ENCODE assay signal across 8 cellular contexts in the genomic region with DNA sequence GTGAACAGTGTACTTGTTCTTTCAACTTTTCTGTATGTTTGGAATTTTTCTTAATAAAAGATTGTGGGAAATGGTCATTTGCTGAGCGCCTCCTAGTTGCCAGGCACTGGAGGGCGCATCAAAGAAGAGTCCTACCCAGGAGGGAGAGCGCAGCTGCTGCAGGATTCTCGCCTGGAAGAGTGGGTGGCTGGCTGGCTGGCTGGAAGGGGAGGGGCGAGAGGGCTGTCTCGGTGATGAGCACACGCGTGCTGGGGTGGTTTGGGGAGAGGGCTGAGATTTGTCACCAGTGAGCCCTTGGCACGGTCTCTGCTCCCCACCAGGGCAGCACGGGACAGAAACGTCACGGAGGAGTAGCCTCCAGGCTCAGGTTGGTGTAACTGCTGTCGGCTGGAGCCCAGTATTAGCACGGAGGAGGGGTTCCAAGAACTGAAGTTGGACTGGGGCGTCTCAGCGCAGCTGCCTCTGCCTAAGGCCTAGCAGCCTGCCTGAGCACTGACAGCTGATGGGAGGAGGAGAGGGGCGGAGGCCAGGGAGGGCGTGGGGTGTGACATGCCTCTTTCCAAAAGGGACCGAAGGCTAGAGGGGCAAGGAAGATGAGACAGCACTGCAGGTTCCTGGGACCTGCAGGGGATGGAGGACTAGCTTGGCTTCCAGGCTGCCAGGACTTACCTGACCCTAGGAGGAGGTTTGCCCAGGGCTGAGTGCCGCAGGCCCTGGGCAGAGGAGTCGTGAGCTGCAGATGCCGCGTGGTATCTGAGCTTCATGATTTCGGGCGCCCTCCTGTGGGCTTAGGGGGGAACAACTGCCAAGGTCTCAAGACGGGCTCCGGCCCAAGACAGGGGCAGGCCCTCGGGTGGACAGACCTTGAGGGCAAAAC. TPM values are rescaled to one million over a fixed set of nuclear protein-coding genes. Genes with fewer than 3 reads are reported as not detected.
DNase-seq lines count a peak whose midpoint lies in the region; ATAC-seq, FAIRE-seq and TF ChIP-seq lines count a peak whose summit lies in the region.

No MANE protein-coding gene starts in this region.

- H3K4me1 ChIP-seq in KMS-11 (ENCODE audit: low read depth, poor library complexity, severe bottlenecking), result no peaks in the 10 kb centered on the region

- H3K4me2 ChIP-seq in KMS-11 (no peak overlapping the region; the same call in 1 of the 2 replicates), neural cell (ENCODE audit: low read length) (no peak overlapping the region)

- H3K36me3 ChIP-seq in KMS-11 (ENCODE audit: insufficient read depth) (no peaks in the 10 kb centered on the region), neural cell (ENCODE audit: insufficient read depth, low read length) (no peaks in the 10 kb centered on the region)

- TF ChIP-seq CTCF in KMS-11 (conservative IDR thresholded peaks at IDR 0.05; ENCODE audit: low read depth, low read length) (peak; percentile 85), neural cell (IDR thresholded peaks at IDR 0.05; ENCODE audit: poor library complexity, severe bottlenecking) (peak; percentile 89)

- peak; percentile 86 for TF ChIP-seq RAD21 in neural cell (conservative IDR thresholded peaks at IDR 0.05)

- H4K20me1 ChIP-seq in KMS-11 (ENCODE audit: insufficient read depth) (no peaks in the 10 kb centered on the region), neural cell (ENCODE audit: insufficient read depth) (peaks cover 4% of the 10 kb centered on the region)

- H3K4me3 ChIP-seq in KMS-11 (IDR thresholded peaks at IDR 0.05; ENCODE audit: insufficient read depth, low read depth, low read length), result no peak overlapping the region
- H3K4me3 ChIP-seq in neural cell (ENCODE audit: low read length), result peak overlapping the region; percentile 21

- peak overlapping the region; percentile 2; the same call in 1 of the 2 replicates for H2AFZ ChIP-seq in KMS-11 (ENCODE audit: low read depth)
- no peak overlapping the region for H2AFZ ChIP-seq in neural cell (ENCODE audit: low read depth, low read length)

- H3K79me2 ChIP-seq in KMS-11 (ENCODE audit: insufficient read depth, low read depth) (no peaks in the 10 kb centered on the region), neural cell (replicated peaks; ENCODE audit: insufficient read depth, low read length) (no peaks in the 10 kb centered on the region)

- peak; percentile 60 for ATAC-seq in GM21737 (IDR thresholded peaks at IDR 0.05; ENCODE audit: unreplicated experiment)
- ATAC-seq in stimulated activated naive CD8-positive, alpha-beta T cell treated with anti-CD3 and anti-CD28 coated beads, Interleukin-15, Interleukin-2, amounts not matched to agents 100 U/mL and 50 U/mL, for 24 hours, result peak; percentile 73

- no peak for FAIRE-seq in RCC 7860 (lab: Jason Lieb, UNC)

- H3K27ac ChIP-seq in KMS-11 (no peak overlapping the region), neural cell (ENCODE audit: low read length) (peak overlapping the region; percentile 20)

- no peaks in the 10 kb centered on the region for H3F3A ChIP-seq in neural cell (ENCODE audit: insufficient read depth, low read length, poor library complexity, severe bottlenecking)

- no peaks in the 10 kb centered on the region for H3K9me2 ChIP-seq in neural cell (ENCODE audit: insufficient read depth, low read length)

- peak; percentile 80 for DNase-seq in DMS53 treated with DMSO at 0.1 percent for 48 hours (lab: John Stamatoyannopoulos, UW; ENCODE audit: unreplicated experiment)
- peak; percentile 72 for DNase-seq in RCC 7860 (ENCODE audit: low spot score)
- DNase-seq in activated T-helper 1 cell treated with anti-CD3 and anti-CD28 coated beads, Interleukin-2, amount 50 U/mL, for 16 hours (ENCODE audit: low read depth in 1 of 2, low spot score in 1 of 2), result peak; percentile 62 to 66
- DNase-seq in fibroblast of peridontal ligament (ENCODE audit: extremely low read depth), result peak; percentile 89
- DNase-seq in stimulated activated naive CD8-positive, alpha-beta T cell treated with anti-CD3 and anti-CD28 coated beads, Interleukin-15, Interleukin-2, amounts not matched to agents 100 U/mL and 50 U/mL, for 24 hours, result peak; percentile 84

- no peak overlapping the region for H3K9ac ChIP-seq in KMS-11
- H3K9ac ChIP-seq in neural cell (ENCODE audit: low read length), result peak overlapping the region; percentile 26

- no peaks in the 10 kb centered on the region for H3K9me3 ChIP-seq in neural cell (ENCODE audit: low read length)

- H3K27me3 ChIP-seq in KMS-11 (ENCODE audit: insufficient read depth, low read depth), result no peaks in the 10 kb centered on the region
- H3K27me3 ChIP-seq in neural cell (ENCODE audit: insufficient read depth, low read depth, low read length), result no peaks in the 10 kb centered on the region

- no peak for TF ChIP-seq EP300 in neural cell (conservative IDR thresholded peaks at IDR 0.05; ENCODE audit: poor library complexity, severe bottlenecking)

TF ChIP-seq in neural cell, 6 proteins besides CTCF, POLR2A, EP300 and RAD21:
- TF ChIP-seq TAF1 (IDR thresholded peaks at IDR 0.05; ENCODE audit: low read depth) (no peak), SMC3 (conservative IDR thresholded peaks at IDR 0.05; ENCODE audit: poor library complexity) (peak; percentile 87), MXI1 (conservative IDR thresholded peaks at IDR 0.05; ENCODE audit: poor library complexity, severe bottlenecking) (peak; percentile 63)

RNA-seq across cellular contexts. Expression of a gene that starts 5.7 kb away (rescaled TPM):
- 0.18 TPM in 1 of 2 replicates, not detected in the other for polyA plus RNA-seq in neural cell
- not detected in 2 replicates for polyA minus RNA-seq in neural cell

RNA-seq across cellular contexts. Expression of a gene that starts 37.4 kb away (rescaled TPM):
- 38.1 and 47.1 TPM in 2 replicates for polyA plus RNA-seq in neural cell
- polyA minus RNA-seq in neural cell, result 97.1 and 198 TPM in 2 replicates
